ENCODE assay signal across 8 cellular contexts in the genomic region with DNA sequence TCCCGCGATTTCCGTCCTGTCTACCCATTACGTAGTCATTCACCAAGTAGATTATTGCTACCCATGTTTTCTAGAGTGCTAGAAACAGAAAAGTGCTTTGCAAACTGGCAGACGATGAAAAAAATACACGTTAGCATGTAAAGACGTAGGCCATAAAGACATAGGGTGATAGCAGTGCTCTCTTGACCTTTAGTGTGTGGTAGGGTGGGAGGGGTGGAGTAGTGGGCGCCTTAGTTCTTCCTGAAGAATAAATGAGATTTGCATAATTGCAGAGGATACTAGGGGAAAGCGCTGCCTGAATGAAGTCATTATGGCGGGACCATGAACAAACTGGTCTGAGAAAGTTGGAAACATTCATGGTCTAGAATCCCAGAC. TPM values are rescaled to one million over a fixed set of nuclear protein-coding genes. Genes with fewer than 3 reads are reported as not detected.
DNase-seq lines count a peak whose midpoint lies in the region; ATAC-seq, FAIRE-seq and TF ChIP-seq lines count a peak whose summit lies in the region.

No MANE protein-coding gene starts in this region.

- peak overlapping the region; percentile 91 for H2AFZ ChIP-seq in astrocyte (ENCODE audit: low read depth, low read length)

- H3K4me3 ChIP-seq in astrocyte (ENCODE audit: insufficient read depth, low read depth, low read length): peak overlapping the region; percentile 58
- H3K4me3 ChIP-seq in lower lobe of right lung: peak overlapping the region; percentile 82
- H3K4me3 ChIP-seq in upper lobe of right lung: peak overlapping the region; percentile 97

- H3K27ac ChIP-seq in astrocyte (ENCODE audit: low read depth, low read length) (no peak overlapping the region), lower lobe of right lung (no peak overlapping the region), upper lobe of right lung (no peak overlapping the region)

- H3K27me3 Mint-ChIP-seq in activated naive CD4-positive, alpha-beta T cell treated with anti-CD3 and anti-CD28 coated beads, Interleukin-2, amount 10 ng/mL, durations not matched to agents 7 days and 5 days: peaks cover 14% of the 10 kb centered on the region
- H3K27me3 Mint-ChIP-seq in astrocyte (ENCODE audit: low read depth, unreplicated experiment): peaks cover 11% of the 10 kb centered on the region

- CTCF ChIA-PET in activated naive CD4-positive, alpha-beta T cell treated with anti-CD3 and anti-CD28 coated beads, Interleukin-2, amount 10 ng/mL, durations not matched to agents 7 days and 5 days (lab: Charles Lee): no interaction called here

- peak overlapping the region; percentile 84 for H3K4me2 ChIP-seq in astrocyte (ENCODE audit: low read length)

- no peak for DNase-seq in activated naive CD4-positive, alpha-beta T cell treated with anti-CD3 and anti-CD28 coated beads, Interleukin-2, amount 10 ng/mL, durations not matched to agents 7 days and 5 days
- DNase-seq in activated naive CD4-positive, alpha-beta T cell treated with Interleukin-2 at 50 U/mL for 16 hours: no peak
- DNase-seq in astrocyte (ENCODE audit: low read depth) (no peak), lower lobe of right lung (no peak), upper lobe of right lung (no peak), RCC 7860 (ENCODE audit: low spot score) (no peak)

- peaks cover 45% of the 10 kb centered on the region for H3K36me3 Mint-ChIP-seq in activated naive CD4-positive, alpha-beta T cell treated with anti-CD3 and anti-CD28 coated beads, Interleukin-2, amount 10 ng/mL, durations not matched to agents 7 days and 5 days
- H3K36me3 Mint-ChIP-seq in astrocyte (ENCODE audit: low read depth, unreplicated experiment): peaks cover 15% of the 10 kb centered on the region

- peaks cover 20% of the 10 kb centered on the region for H3K9me3 Mint-ChIP-seq in activated naive CD4-positive, alpha-beta T cell treated with anti-CD3 and anti-CD28 coated beads, Interleukin-2, amount 10 ng/mL, durations not matched to agents 7 days and 5 days
- peaks cover 10% of the 10 kb centered on the region for H3K9me3 Mint-ChIP-seq in astrocyte (ENCODE audit: unreplicated experiment)

- no peak overlapping the region for H3K9ac ChIP-seq in astrocyte (ENCODE audit: low read length)

- H3K9me3 ChIP-seq in astrocyte (ENCODE audit: insufficient read depth, low read depth, low read length) (no peaks in the 10 kb centered on the region), lower lobe of right lung (no peaks in the 10 kb centered on the region), upper lobe of right lung (no peaks in the 10 kb centered on the region)

- H3K4me1 ChIP-seq in astrocyte (ENCODE audit: insufficient read depth, low read length) (peaks cover 4% of the 10 kb centered on the region), lower lobe of right lung (no peaks in the 10 kb centered on the region), upper lobe of right lung (no peaks in the 10 kb centered on the region)

- ATAC-seq in lower lobe of right lung: no peak
- no peak for ATAC-seq in upper lobe of right lung
- ATAC-seq in HG03565 (IDR thresholded peaks at IDR 0.05; ENCODE audit: unreplicated experiment): no peak
- no peak for ATAC-seq in GM21526 (IDR thresholded peaks at IDR 0.05; ENCODE audit: low FRiP score, unreplicated experiment)

- peak overlapping the region; percentile 76 for H3K4me3 Mint-ChIP-seq in activated naive CD4-positive, alpha-beta T cell treated with anti-CD3 and anti-CD28 coated beads, Interleukin-2, amount 10 ng/mL, durations not matched to agents 7 days and 5 days
- peak overlapping the region; percentile 86 for H3K4me3 Mint-ChIP-seq in astrocyte (ENCODE audit: unreplicated experiment)

- no peaks in the 10 kb centered on the region for H3K36me3 ChIP-seq in astrocyte (ENCODE audit: insufficient read depth, low read length)
- peaks cover 6% of the 10 kb centered on the region for H3K36me3 ChIP-seq in lower lobe of right lung
- peaks cover 7% of the 10 kb centered on the region for H3K36me3 ChIP-seq in upper lobe of right lung

- H3K27me3 ChIP-seq in astrocyte (ENCODE audit: insufficient read depth, low read length): no peaks in the 10 kb centered on the region
- no peaks in the 10 kb centered on the region for H3K27me3 ChIP-seq in lower lobe of right lung (ENCODE audit: low read depth)
- no peaks in the 10 kb centered on the region for H3K27me3 ChIP-seq in upper lobe of right lung

- FAIRE-seq in astrocyte (lab: Jason Lieb, UNC) (no peak), RCC 7860 (lab: Jason Lieb, UNC) (no peak)

- H4K20me1 ChIP-seq in astrocyte (ENCODE audit: insufficient read depth, low read length): no peaks in the 10 kb centered on the region

- intact Hi-C loops in lower lobe of right lung (cut with DNase I): no loop called here
- intact Hi-C loops in upper lobe of right lung (cut with DNase I): no loop called here

- peaks cover 38% of the 10 kb centered on the region for H3K4me1 Mint-ChIP-seq in activated naive CD4-positive, alpha-beta T cell treated with anti-CD3 and anti-CD28 coated beads, Interleukin-2, amount 10 ng/mL, durations not matched to agents 7 days and 5 days
- peaks cover 12% of the 10 kb centered on the region for H3K4me1 Mint-ChIP-seq in astrocyte (ENCODE audit: low read depth, unreplicated experiment)

- no peak for TF ChIP-seq CTCF in astrocyte (IDR thresholded peaks at IDR 0.05; ENCODE audit: insufficient read depth, low read depth, low read length)
- TF ChIP-seq CTCF in lower lobe of right lung (IDR thresholded peaks at IDR 0.05): no peak
- no peak for TF ChIP-seq CTCF in upper lobe of right lung (IDR thresholded peaks at IDR 0.05)

- H3K79me2 ChIP-seq in astrocyte (ENCODE audit: insufficient read depth, low read length): no peaks in the 10 kb centered on the region

- H3K27ac Mint-ChIP-seq in activated naive CD4-positive, alpha-beta T cell treated with anti-CD3 and anti-CD28 coated beads, Interleukin-2, amount 10 ng/mL, durations not matched to agents 7 days and 5 days: peak overlapping the region; percentile 72
- H3K27ac Mint-ChIP-seq in astrocyte (ENCODE audit: unreplicated experiment): peak overlapping the region; percentile 72

RNA-seq across cellular contexts. Expression of a gene that starts 0.9 kb away (rescaled TPM):
- 4.1 and 4.3 TPM in 2 replicates for total RNA-seq in astrocyte
- 3.5 TPM for total RNA-seq in lower lobe of right lung
- 3.4 TPM for total RNA-seq in upper lobe of right lung

RNA-seq across cellular contexts. Expression of a gene that starts 32.8 kb away (rescaled TPM):
- 5.3 and 5.7 TPM in 2 replicates for total RNA-seq in astrocyte
- total RNA-seq in lower lobe of right lung: 2.1 TPM
- total RNA-seq in upper lobe of right lung: 3.5 TPM

RNA-seq across cellular contexts. Expression of a gene that starts 41.5 kb away (rescaled TPM):
- total RNA-seq in astrocyte (19.2 and 19.7 TPM in 2 replicates), lower lobe of right lung (33.2 TPM), upper lobe of right lung (32.3 TPM)
